Comparison of ENCODE assay signal across 8 cellular contexts in the genomic region with DNA sequence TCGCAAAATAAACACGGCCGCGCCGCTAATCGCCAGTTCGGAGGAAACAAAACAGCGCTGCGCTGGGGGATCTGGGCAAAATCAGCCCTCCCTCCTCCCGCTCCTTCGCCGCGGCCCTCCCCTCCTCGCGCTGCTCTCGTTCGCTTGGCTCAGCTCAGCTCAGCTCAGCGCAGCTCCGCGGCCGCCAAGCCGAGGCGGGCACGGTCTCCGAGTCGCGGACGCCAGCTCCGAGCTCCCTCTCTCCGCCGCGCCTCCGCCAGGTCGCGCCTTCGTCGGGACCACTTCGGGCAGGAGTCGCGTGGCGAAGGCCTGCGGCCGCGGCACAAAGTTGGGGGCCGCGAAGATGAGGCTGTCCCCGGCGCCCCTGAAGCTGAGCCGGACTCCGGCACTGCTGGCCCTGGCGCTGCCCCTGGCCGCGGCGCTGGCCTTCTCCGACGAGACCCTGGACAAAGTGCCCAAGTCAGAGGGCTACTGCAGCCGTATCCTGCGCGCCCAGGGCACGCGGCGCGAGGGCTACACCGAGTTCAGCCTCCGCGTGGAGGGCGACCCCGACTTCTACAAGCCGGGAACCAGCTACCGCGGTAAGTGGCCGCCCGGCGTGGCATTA. TPM values are rescaled to one million over a fixed set of nuclear protein-coding genes. Genes with fewer than 3 reads are reported as not detected.
A peak's percentile ranks its signal among the peaks of the same experiment; 100 is the strongest.
DNase-seq lines count a peak whose midpoint lies in the region; ATAC-seq and TF ChIP-seq lines count a peak whose summit lies in the region.

A gene (plus strand): TSS at position 162 of the 607 bp plus-strand sequence. CDS start 182 bp downstream, at position 344.

- CTCF ChIA-PET in HEK293T (lab: Yijun Ruan, JAX): interaction anchor here (1.1 kb wide), 1 partner anchor 287 kb away, joined by 3 read pairs; no protein-coding TSS in a partner anchor
- CTCF ChIA-PET in activated CD8-positive, alpha-beta T cell treated with anti-CD3 and anti-CD28 coated beads for 36 hours (lab: Charles Lee): interaction anchor here (0.7 to 3.8 kb wide), 15 partner anchors 8 to 457 kb away, joined by 3 to 42 read pairs (median 4); no protein-coding TSS in a partner anchor

- TF ChIP-seq CTCF in activated CD8-positive, alpha-beta T cell treated with anti-CD3 and anti-CD28 coated beads for 36 hours (IDR thresholded peaks at IDR 0.05): no peak
- no peak for TF ChIP-seq CTCF in thoracic aorta (IDR thresholded peaks at IDR 0.05)

- H3K9me3 ChIP-seq in thoracic aorta: no peaks in the 10 kb centered on the region

- no peak within 1 kb of the TSS for H3K27ac Mint-ChIP-seq in activated CD8-positive, alpha-beta T cell treated with anti-CD3 and anti-CD28 coated beads for 36 hours
- H3K27ac Mint-ChIP-seq in naive B cell: peak within 1 kb of the TSS in 1 of 6 donors; percentile 30
- no peak within 1 kb of the TSS for H3K27ac Mint-ChIP-seq in immature natural killer cell

- H3K36me3 ChIP-seq in thoracic aorta: no peaks in the 10 kb centered on the region

- no peaks in the 10 kb centered on the region for H3K9me3 Mint-ChIP-seq in activated CD8-positive, alpha-beta T cell treated with anti-CD3 and anti-CD28 coated beads for 36 hours
- H3K9me3 Mint-ChIP-seq in naive B cell: no peaks in the 10 kb centered on the region
- no peaks in the 10 kb centered on the region for H3K9me3 Mint-ChIP-seq in immature natural killer cell

- H3K27me3 Mint-ChIP-seq in activated CD8-positive, alpha-beta T cell treated with anti-CD3 and anti-CD28 coated beads for 36 hours: peaks cover 41% of the 10 kb centered on the region
- H3K27me3 Mint-ChIP-seq in naive B cell: peaks cover 55 to 76% (median 70%) of the 10 kb centered on the region in 3 donors
- peaks cover 8 to 21% (median 12%) of the 10 kb centered on the region in 3 donors for H3K27me3 Mint-ChIP-seq in immature natural killer cell (ENCODE audit: low read depth in 3 of 3)

- peak within 1 kb of the TSS; percentile 74 for H3K4me3 ChIP-seq in thoracic aorta

- no peaks in the 10 kb centered on the region for H3K36me3 Mint-ChIP-seq in activated CD8-positive, alpha-beta T cell treated with anti-CD3 and anti-CD28 coated beads for 36 hours (ENCODE audit: low read depth)
- H3K36me3 Mint-ChIP-seq in naive B cell (peaks cover 0 to 3% of the 10 kb centered on the region in 2 donors), immature natural killer cell (no peaks in the 10 kb centered on the region)

- peak within 1 kb of the TSS; percentile 65 for H3K4me3 Mint-ChIP-seq in activated CD8-positive, alpha-beta T cell treated with anti-CD3 and anti-CD28 coated beads for 36 hours
- peak within 1 kb of the TSS; percentile 48 to 89 (median 80) for H3K4me3 Mint-ChIP-seq in naive B cell
- H3K4me3 Mint-ChIP-seq in immature natural killer cell: peak within 1 kb of the TSS in 1 of 5 donors; percentile 35

- H3K4me1 Mint-ChIP-seq in activated CD8-positive, alpha-beta T cell treated with anti-CD3 and anti-CD28 coated beads for 36 hours (ENCODE audit: low read depth): peaks cover 8% of the 10 kb centered on the region
- H3K4me1 Mint-ChIP-seq in naive B cell: peaks cover 7 to 15% (median 12%) of the 10 kb centered on the region in 3 donors
- peaks cover 0 to 9% of the 10 kb centered on the region in 2 donors for H3K4me1 Mint-ChIP-seq in immature natural killer cell

- DNase-seq in HEK293T (ENCODE audit: extremely low spot score): peak; percentile 62
- peak; percentile 63 for DNase-seq in activated CD8-positive, alpha-beta T cell treated with anti-CD3 and anti-CD28 coated beads for 36 hours
- DNase-seq in erythroblast (lab: John Stamatoyannopoulos, UW): peak; percentile 12 to 28
- DNase-seq in naive B cell: peak; percentile 11
- no peak for DNase-seq in thoracic aorta (ENCODE audit: low spot score)
- DNase-seq in immature natural killer cell: no peak
- no peak for DNase-seq in DMS79 treated with DMSO at 0.1 percent for 48 hours (lab: John Stamatoyannopoulos, UW)

- peaks cover 0 to 35% of the 10 kb centered on the region in 2 donors for H3K4me1 ChIP-seq in thoracic aorta (ENCODE audit: control insufficient read depth in 1 of 2, low read depth in 2 of 2)

- H3K27ac ChIP-seq in thoracic aorta: peak within 1 kb of the TSS; percentile 2 to 39

- ATAC-seq in activated CD8-positive, alpha-beta T cell treated with anti-CD3 and anti-CD28 coated beads for 36 hours: peak; percentile 83
- ATAC-seq in naive B cell (ENCODE audit: low read depth in 2 of 2): peak; percentile 70 to 75
- no peak for ATAC-seq in thoracic aorta (ENCODE audit: insufficient number of reproducible peaks, low FRiP score, low read depth)
- ATAC-seq in HG03095 (IDR thresholded peaks at IDR 0.05; ENCODE audit: unreplicated experiment): no peak

- no peak for TF ChIP-seq POLR2A in erythroblast (IDR thresholded peaks at IDR 0.05; ENCODE audit: low read length)

- intact Hi-C loops in activated CD8-positive, alpha-beta T cell treated with anti-CD3 and anti-CD28 coated beads for 36 hours (cut with micrococcal nuclease): loop anchor here (5.0 kb wide), 1 partner anchor 105 kb away; no protein-coding TSS in a partner anchor

- no peaks in the 10 kb centered on the region for H3K27me3 ChIP-seq in thoracic aorta (replicated peaks; ENCODE audit: insufficient read depth)

- POLR2A ChIA-PET in HEK293T (lab: Yijun Ruan, JAX): interaction anchor here (1.0 to 1.5 kb wide), 3 partner anchors 8 to 11 kb away, joined by 3 to 7 read pairs (median 5); no protein-coding TSS in a partner anchor
- POLR2A ChIA-PET in activated CD8-positive, alpha-beta T cell treated with anti-CD3 and anti-CD28 coated beads for 36 hours (lab: Charles Lee): interaction anchor here (0.5 to 1.0 kb wide), 5 partner anchors 9 to 513 kb away, joined by 3 read pairs; no protein-coding TSS in a partner anchor

TF ChIP-seq in HEK293T, 16 proteins besides CTCF, POLR2A, EP300 and RAD21:
- no peak for TF ChIP-seq ZNF384 (IDR thresholded peaks at IDR 0.05)
- TF ChIP-seq L3MBTL2 (conservative IDR thresholded peaks at IDR 0.05): peak; percentile 89

RNA-seq across cellular contexts. Expression of the gene that starts here (rescaled TPM):
- 1 to 10 TPM in 1 of 2 experiments, under 1 TPM in 1; 0.96 to 1.4 TPM for total RNA-seq in activated CD8-positive, alpha-beta T cell treated with anti-CD3 and anti-CD28 coated beads for 36 hours
- 1 to 10 TPM in 1 of 6 donors, under 1 TPM in 4, not detected in 1; 0.49 to 1.1 (median 0.85) TPM for polyA plus RNA-seq in naive B cell (ENCODE audit: low read depth in 6 of 6)
- total RNA-seq in thoracic aorta: 10 to 100 TPM; 20.6 to 48.5 TPM
- 1 to 10 TPM in 1 of 3 donors, under 1 TPM in 2; 0.22 to 1.1 (median 0.74) TPM for polyA plus RNA-seq in immature natural killer cell

Comparison
In these comparisons a context has a peak if more than half of its experiments do, and no peak if none do; other contexts are left out.
1. RNA of the gene that starts here (total RNA-seq): 20.6 to 48.5 TPM in thoracic aorta; 0.96 to 1.4 TPM in activated CD8-positive, alpha-beta T cell treated with anti-CD3 and anti-CD28 coated beads for 36 hours; every median in the first group is over 4 times any median in the second.
2. DNase-seq: peak in HEK293T (single experiment), activated CD8-positive, alpha-beta T cell treated with anti-CD3 and anti-CD28 coated beads for 36 hours (single experiment), erythroblast (2 of 2) and naive B cell (single experiment); none in thoracic aorta (single experiment), immature natural killer cell (0 of 3) and DMS79 treated with DMSO at 0.1 percent for 48 hours (single experiment).
3. ATAC-seq: peak in activated CD8-positive, alpha-beta T cell treated with anti-CD3 and anti-CD28 coated beads for 36 hours (single experiment) and naive B cell (2 of 2); none in thoracic aorta (single experiment) and HG03095 (single experiment).